Comparison of ENCODE assay signal across 14 cellular contexts in the genomic region with DNA sequence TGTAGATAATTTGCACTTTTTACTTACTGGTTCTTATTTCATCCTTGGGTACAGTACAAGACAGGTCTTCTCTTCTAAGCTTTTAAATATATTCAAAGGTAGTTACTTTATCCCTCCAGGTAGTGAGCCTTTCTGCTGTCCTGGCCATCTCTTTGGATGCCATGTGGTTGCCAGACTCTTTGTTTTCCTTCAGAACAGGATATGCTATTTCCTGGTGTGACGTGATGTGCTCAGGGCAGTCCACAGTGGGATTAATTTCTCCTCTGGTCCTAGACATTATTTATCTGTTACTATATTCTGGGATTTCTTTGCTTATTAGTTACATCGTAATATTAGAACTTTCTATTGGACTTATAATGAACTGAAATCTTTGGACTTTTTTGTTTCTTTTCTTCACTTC.
DNase-seq lines count a peak whose midpoint lies in the region; ATAC-seq and TF ChIP-seq lines count a peak whose summit lies in the region.
"Had no signal": no experiment of that assay in that cellular context is flagged by ENCODE, and none has a peak within 500 bp of the region (broad histone marks: within the 10 kb centered on the region; RNA-seq: fewer than 3 reads in every experiment).

No MANE protein-coding gene starts in this region.

- peaks cover 49% of the 10 kb centered on the region for H3K4me1 Mint-ChIP-seq in T-helper 2 cell treated with Interferon-gamma antibody and Interleukin-4, amounts not matched to agents 5 μg/mL and 100 μg/mL, for 36 hours (ENCODE audit: low read depth)
- H3K4me1 Mint-ChIP-seq in activated CD8-positive, alpha-beta T cell treated with anti-CD3 and anti-CD28 coated beads for 36 hours (ENCODE audit: low read depth): peaks cover 79% of the 10 kb centered on the region

- CTCF ChIA-PET in activated CD8-positive, alpha-beta T cell treated with anti-CD3 and anti-CD28 coated beads for 36 hours (lab: Charles Lee): interaction anchor here (1.7 kb wide), 2 partner anchors 13 to 274 kb away, joined by 4 read pairs; no protein-coding TSS in a partner anchor

- POLR2A ChIA-PET in activated CD8-positive, alpha-beta T cell treated with anti-CD3 and anti-CD28 coated beads for 36 hours (lab: Charles Lee): no interaction called here

- intact Hi-C loops in activated CD8-positive, alpha-beta T cell treated with anti-CD3 and anti-CD28 coated beads for 36 hours (cut with micrococcal nuclease): no loop called here
- intact Hi-C loops in sciatic nerve (cut with DNase I): no loop called here

- no peak for TF ChIP-seq CTCF in activated CD8-positive, alpha-beta T cell treated with anti-CD3 and anti-CD28 coated beads for 36 hours (IDR thresholded peaks at IDR 0.05)

- H3K36me3 Mint-ChIP-seq in T-helper 2 cell treated with Interferon-gamma antibody and Interleukin-4, amounts not matched to agents 5 μg/mL and 100 μg/mL, for 36 hours (ENCODE audit: low read depth): peaks cover 66% of the 10 kb centered on the region
- peaks cover 70% of the 10 kb centered on the region for H3K36me3 Mint-ChIP-seq in activated CD8-positive, alpha-beta T cell treated with anti-CD3 and anti-CD28 coated beads for 36 hours (ENCODE audit: low read depth)

- H3K27me3 Mint-ChIP-seq in T-helper 2 cell treated with Interferon-gamma antibody and Interleukin-4, amounts not matched to agents 5 μg/mL and 100 μg/mL, for 36 hours (ENCODE audit: low read depth): no peaks in the 10 kb centered on the region
- no peaks in the 10 kb centered on the region for H3K27me3 Mint-ChIP-seq in activated CD8-positive, alpha-beta T cell treated with anti-CD3 and anti-CD28 coated beads for 36 hours
- H3K27me3 Mint-ChIP-seq: activated B cell treated with CpG ODN at 0.5 μM for 24 hours had no signal

- no peak for ATAC-seq in activated CD8-positive, alpha-beta T cell treated with anti-CD3 and anti-CD28 coated beads for 36 hours
- peak; percentile 71 for ATAC-seq in sciatic nerve
- ATAC-seq in GM21515 (IDR thresholded peaks at IDR 0.05; ENCODE audit: unreplicated experiment): no peak
- no peak for ATAC-seq in HG02852 (IDR thresholded peaks at IDR 0.05; ENCODE audit: unreplicated experiment)

- no peak overlapping the region for H3K4me3 Mint-ChIP-seq in T-helper 2 cell treated with Interferon-gamma antibody and Interleukin-4, amounts not matched to agents 5 μg/mL and 100 μg/mL, for 36 hours
- no peak overlapping the region for H3K4me3 Mint-ChIP-seq in activated CD8-positive, alpha-beta T cell treated with anti-CD3 and anti-CD28 coated beads for 36 hours
- H3K4me3 Mint-ChIP-seq: activated B cell treated with CpG ODN at 0.5 μM for 24 hours, HFFc6 had no signal

- DNase-seq in T-helper 2 cell treated with Interferon-gamma antibody and Interleukin-4, amounts not matched to agents 5 μg/mL and 100 μg/mL, for 36 hours (ENCODE audit: low spot score): no peak
- DNase-seq in T-helper 2 cell: no peak
- DNase-seq in activated CD8-positive, alpha-beta T cell treated with anti-CD3 and anti-CD28 coated beads for 36 hours: no peak
- peak; percentile 46 for DNase-seq in iris pigment epithelial cell (ENCODE audit: low read depth)
- DNase-seq in sciatic nerve (ENCODE audit: low spot score): no peak
- DNase-seq in pons (ENCODE audit: low spot score): no peak
- DNase-seq: activated B cell treated with CpG ODN at 0.5 μM for 24 hours; activated effector memory CD4-positive, alpha-beta T cell treated with anti-CD3 and anti-CD28 coated beads, Interleukin-2, amount 50 U/mL, for 16 hours; dorsolateral prefrontal cortex; HFFc6; left cardiac atrium; NCI-H1417 had no signal

- H3K27ac Mint-ChIP-seq in T-helper 2 cell treated with Interferon-gamma antibody and Interleukin-4, amounts not matched to agents 5 μg/mL and 100 μg/mL, for 36 hours: peak overlapping the region; percentile 1
- peak overlapping the region; percentile 67 for H3K27ac Mint-ChIP-seq in activated CD8-positive, alpha-beta T cell treated with anti-CD3 and anti-CD28 coated beads for 36 hours
- H3K27ac Mint-ChIP-seq: activated B cell treated with CpG ODN at 0.5 μM for 24 hours, HFFc6 had no signal

- H3K9me3 Mint-ChIP-seq in T-helper 2 cell treated with Interferon-gamma antibody and Interleukin-4, amounts not matched to agents 5 μg/mL and 100 μg/mL, for 36 hours: no peaks in the 10 kb centered on the region
- H3K9me3 Mint-ChIP-seq in activated CD8-positive, alpha-beta T cell treated with anti-CD3 and anti-CD28 coated beads for 36 hours: no peaks in the 10 kb centered on the region
- H3K9me3 Mint-ChIP-seq: activated B cell treated with CpG ODN at 0.5 μM for 24 hours, HFFc6 had no signal
